ENCODE assay signal across 1 cellular context in genomic region chr3:120147072-120147871, GRCh38.
TF ChIP-seq lines count a peak whose summit lies in the region.

No MANE protein-coding gene starts in this region.

TF ChIP-seq in HepG2, 621 proteins besides CTCF, POLR2A, EP300 and RAD21 (continued from another document and continues in another):
- TF ChIP-seq ZNF569 (CRISPR knock-in tag; IDR thresholded peaks at IDR 0.05; ENCODE audit: borderline replicate concordance): no peak
- TF ChIP-seq, protein P1, sequence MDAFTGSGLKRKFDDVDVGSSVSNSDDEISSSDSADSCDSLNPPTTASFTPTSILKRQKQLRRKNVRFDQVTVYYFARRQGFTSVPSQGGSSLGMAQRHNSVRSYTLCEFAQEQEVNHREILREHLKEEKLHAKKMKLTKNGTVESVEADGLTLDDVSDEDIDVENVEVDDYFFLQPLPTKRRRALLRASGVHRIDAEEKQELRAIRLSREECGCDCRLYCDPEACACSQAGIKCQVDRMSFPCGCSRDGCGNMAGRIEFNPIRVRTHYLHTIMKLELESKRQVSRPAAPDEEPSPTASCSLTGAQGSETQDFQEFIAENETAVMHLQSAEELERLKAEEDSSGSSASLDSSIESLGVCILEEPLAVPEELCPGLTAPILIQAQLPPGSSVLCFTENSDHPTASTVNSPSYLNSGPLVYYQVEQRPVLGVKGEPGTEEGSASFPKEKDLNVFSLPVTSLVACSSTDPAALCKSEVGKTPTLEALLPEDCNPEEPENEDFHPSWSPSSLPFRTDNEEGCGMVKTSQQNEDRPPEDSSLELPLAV (CRISPR knock-in tag; conservative IDR thresholded peaks at IDR 0.05; ENCODE audit: low read depth): no peak
- no peak for TF ChIP-seq ETV6 (CRISPR knock-in tag; conservative IDR thresholded peaks at IDR 0.05)
- TF ChIP-seq SCMH1 (CRISPR knock-in tag; IDR thresholded peaks at IDR 0.05; ENCODE audit: borderline replicate concordance): no peak
- TF ChIP-seq ISX (CRISPR knock-in tag; conservative IDR thresholded peaks at IDR 0.05): no peak
- no peak for TF ChIP-seq ZMAT5 (CRISPR knock-in tag; IDR thresholded peaks at IDR 0.05; ENCODE audit: borderline replicate concordance, low read depth)
- no peak for TF ChIP-seq THAP11 (CRISPR knock-in tag; IDR thresholded peaks at IDR 0.05)
- TF ChIP-seq GPBP1L1 (CRISPR knock-in tag; IDR thresholded peaks at IDR 0.05): no peak
- TF ChIP-seq GATAD2A (CRISPR knock-in tag; IDR thresholded peaks at IDR 0.05): peak; percentile 59
- TF ChIP-seq ISL2 (CRISPR knock-in tag; IDR thresholded peaks at IDR 0.05): no peak
- no peak for TF ChIP-seq ZBTB40 (IDR thresholded peaks at IDR 0.05)
- TF ChIP-seq ZBTB40 (CRISPR knock-in tag; IDR thresholded peaks at IDR 0.05): no peak
- TF ChIP-seq DPF2 (CRISPR knock-in tag; IDR thresholded peaks at IDR 0.05; ENCODE audit: borderline replicate concordance, low read depth): no peak
- TF ChIP-seq SAFB2 (CRISPR knock-in tag; IDR thresholded peaks at IDR 0.05; ENCODE audit: borderline replicate concordance, low read depth): no peak
- TF ChIP-seq IRX3 (CRISPR knock-in tag; IDR thresholded peaks at IDR 0.05; ENCODE audit: borderline replicate concordance, low read depth): no peak
- TF ChIP-seq ZNF598 (CRISPR knock-in tag; IDR thresholded peaks at IDR 0.05; ENCODE audit: borderline replicate concordance): no peak
- TF ChIP-seq CREB1 (IDR thresholded peaks at IDR 0.05): no peak
- no peak for TF ChIP-seq CREB1 (CRISPR knock-in tag; IDR thresholded peaks at IDR 0.05)
- TF ChIP-seq ZNF326 (CRISPR knock-in tag; IDR thresholded peaks at IDR 0.05; ENCODE audit: borderline replicate concordance): no peak
- TF ChIP-seq, protein P2, sequence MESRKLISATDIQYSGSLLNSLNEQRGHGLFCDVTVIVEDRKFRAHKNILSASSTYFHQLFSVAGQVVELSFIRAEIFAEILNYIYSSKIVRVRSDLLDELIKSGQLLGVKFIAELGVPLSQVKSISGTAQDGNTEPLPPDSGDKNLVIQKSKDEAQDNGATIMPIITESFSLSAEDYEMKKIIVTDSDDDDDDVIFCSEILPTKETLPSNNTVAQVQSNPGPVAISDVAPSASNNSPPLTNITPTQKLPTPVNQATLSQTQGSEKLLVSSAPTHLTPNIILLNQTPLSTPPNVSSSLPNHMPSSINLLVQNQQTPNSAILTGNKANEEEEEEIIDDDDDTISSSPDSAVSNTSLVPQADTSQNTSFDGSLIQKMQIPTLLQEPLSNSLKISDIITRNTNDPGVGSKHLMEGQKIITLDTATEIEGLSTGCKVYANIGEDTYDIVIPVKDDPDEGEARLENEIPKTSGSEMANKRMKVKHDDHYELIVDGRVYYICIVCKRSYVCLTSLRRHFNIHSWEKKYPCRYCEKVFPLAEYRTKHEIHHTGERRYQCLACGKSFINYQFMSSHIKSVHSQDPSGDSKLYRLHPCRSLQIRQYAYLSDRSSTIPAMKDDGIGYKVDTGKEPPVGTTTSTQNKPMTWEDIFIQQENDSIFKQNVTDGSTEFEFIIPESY (CRISPR knock-in tag; IDR thresholded peaks at IDR 0.05): 0 out of 2 replicates have a peak, but pooled peaks have one; percentile 9
- TF ChIP-seq, protein P3, sequence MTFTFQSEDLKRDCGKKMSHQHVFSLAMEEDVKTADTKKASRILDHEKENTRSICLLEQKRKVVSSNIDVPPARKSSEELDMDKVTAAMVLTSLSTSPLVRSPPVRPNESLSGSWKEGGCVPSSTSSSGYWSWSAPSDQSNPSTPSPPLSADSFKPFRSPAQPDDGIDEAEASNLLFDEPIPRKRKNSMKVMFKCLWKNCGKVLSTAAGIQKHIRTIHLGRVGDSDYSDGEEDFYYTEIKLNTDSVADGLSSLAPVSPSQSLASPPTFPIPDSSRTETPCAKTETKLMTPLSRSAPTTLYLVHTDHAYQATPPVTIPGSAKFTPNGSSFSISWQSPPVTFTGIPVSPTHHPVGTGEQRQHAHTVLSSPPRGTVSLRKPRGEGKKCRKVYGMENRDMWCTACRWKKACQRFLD (CRISPR knock-in tag; IDR thresholded peaks at IDR 0.05; ENCODE audit: borderline replicate concordance): no peak
- TF ChIP-seq ZNF780A (CRISPR knock-in tag; IDR thresholded peaks at IDR 0.05): no peak
- no peak for TF ChIP-seq CHD4 (IDR thresholded peaks at IDR 0.05; ENCODE audit: borderline replicate concordance, low read length)
- TF ChIP-seq ZNF317 (CRISPR knock-in tag; IDR thresholded peaks at IDR 0.05): 0 out of 2 replicates have a peak, but pooled peaks have one; percentile 12
- no peak for TF ChIP-seq ZMYM2 (CRISPR knock-in tag; IDR thresholded peaks at IDR 0.05)
- no peak for TF ChIP-seq CREM (IDR thresholded peaks at IDR 0.05)
- no peak for TF ChIP-seq CREM (CRISPR knock-in tag; IDR thresholded peaks at IDR 0.05)
- TF ChIP-seq SOX13 (IDR thresholded peaks at IDR 0.05): no peak
- peak in 1 of 2 experiments; percentile 32; a peak in 1 of 4 replicates for TF ChIP-seq SOX13 (CRISPR knock-in tag; conservative IDR thresholded peaks at IDR 0.05 in 1 of 2, IDR thresholded peaks at IDR 0.05 in 1 of 2)
- TF ChIP-seq U2AF2 (IDR thresholded peaks at IDR 0.05; ENCODE audit: low read depth, low read length): no peak
- no peak for TF ChIP-seq ZNF234 (CRISPR knock-in tag; conservative IDR thresholded peaks at IDR 0.05)
- TF ChIP-seq SIN3B (IDR thresholded peaks at IDR 0.05; ENCODE audit: low read length): no peak
- no peak for TF ChIP-seq ZKSCAN5 (CRISPR knock-in tag; IDR thresholded peaks at IDR 0.05)
- no peak for TF ChIP-seq PHF20 (CRISPR knock-in tag; IDR thresholded peaks at IDR 0.05)
- TF ChIP-seq, protein P4, sequence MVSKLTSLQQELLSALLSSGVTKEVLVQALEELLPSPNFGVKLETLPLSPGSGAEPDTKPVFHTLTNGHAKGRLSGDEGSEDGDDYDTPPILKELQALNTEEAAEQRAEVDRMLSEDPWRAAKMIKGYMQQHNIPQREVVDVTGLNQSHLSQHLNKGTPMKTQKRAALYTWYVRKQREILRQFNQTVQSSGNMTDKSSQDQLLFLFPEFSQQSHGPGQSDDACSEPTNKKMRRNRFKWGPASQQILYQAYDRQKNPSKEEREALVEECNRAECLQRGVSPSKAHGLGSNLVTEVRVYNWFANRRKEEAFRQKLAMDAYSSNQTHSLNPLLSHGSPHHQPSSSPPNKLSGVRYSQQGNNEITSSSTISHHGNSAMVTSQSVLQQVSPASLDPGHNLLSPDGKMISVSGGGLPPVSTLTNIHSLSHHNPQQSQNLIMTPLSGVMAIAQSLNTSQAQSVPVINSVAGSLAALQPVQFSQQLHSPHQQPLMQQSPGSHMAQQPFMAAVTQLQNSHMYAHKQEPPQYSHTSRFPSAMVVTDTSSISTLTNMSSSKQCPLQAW (CRISPR knock-in tag; IDR thresholded peaks at IDR 0.05): no peak
- TF ChIP-seq SMC3 (IDR thresholded peaks at IDR 0.05; ENCODE audit: low read length): peak; percentile 64
- no peak for TF ChIP-seq GATAD1 (CRISPR knock-in tag; IDR thresholded peaks at IDR 0.05)
- no peak for TF ChIP-seq ZNF713 (CRISPR knock-in tag; IDR thresholded peaks at IDR 0.05)
- no peak for TF ChIP-seq RARA (CRISPR knock-in tag; IDR thresholded peaks at IDR 0.05)
- TF ChIP-seq, protein P5, sequence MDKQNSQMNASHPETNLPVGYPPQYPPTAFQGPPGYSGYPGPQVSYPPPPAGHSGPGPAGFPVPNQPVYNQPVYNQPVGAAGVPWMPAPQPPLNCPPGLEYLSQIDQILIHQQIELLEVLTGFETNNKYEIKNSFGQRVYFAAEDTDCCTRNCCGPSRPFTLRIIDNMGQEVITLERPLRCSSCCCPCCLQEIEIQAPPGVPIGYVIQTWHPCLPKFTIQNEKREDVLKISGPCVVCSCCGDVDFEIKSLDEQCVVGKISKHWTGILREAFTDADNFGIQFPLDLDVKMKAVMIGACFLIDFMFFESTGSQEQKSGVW (CRISPR knock-in tag; IDR thresholded peaks at IDR 0.05; ENCODE audit: borderline replicate concordance): no peak
- no peak for TF ChIP-seq GABPA (IDR thresholded peaks at IDR 0.05; ENCODE audit: low read depth, low read length)
- TF ChIP-seq GABPA (CRISPR knock-in tag; IDR thresholded peaks at IDR 0.05; ENCODE audit: low read depth): peak; percentile 33; the same call in 1 of the 2 replicates
- no peak for TF ChIP-seq KDM2A (CRISPR knock-in tag; IDR thresholded peaks at IDR 0.05; ENCODE audit: borderline replicate concordance, low read depth)
- no peak for TF ChIP-seq POGZ (CRISPR knock-in tag; IDR thresholded peaks at IDR 0.05)
- TF ChIP-seq ZSCAN25 (CRISPR knock-in tag; IDR thresholded peaks at IDR 0.05): peak; percentile 77
- TF ChIP-seq TFE3 (CRISPR knock-in tag; IDR thresholded peaks at IDR 0.05): peak; percentile 74; the same call in 1 of the 2 replicates
- no peak for TF ChIP-seq MAZ (IDR thresholded peaks at IDR 0.05; ENCODE audit: borderline replicate concordance, low read depth, low read length)
- TF ChIP-seq MAZ (CRISPR knock-in tag; IDR thresholded peaks at IDR 0.05; ENCODE audit: low read depth): no peak
- TF ChIP-seq ZNF143 (CRISPR knock-in tag; IDR thresholded peaks at IDR 0.05): no peak
